Comparison of ENCODE assay signal across 25 cellular contexts in the genomic region with DNA sequence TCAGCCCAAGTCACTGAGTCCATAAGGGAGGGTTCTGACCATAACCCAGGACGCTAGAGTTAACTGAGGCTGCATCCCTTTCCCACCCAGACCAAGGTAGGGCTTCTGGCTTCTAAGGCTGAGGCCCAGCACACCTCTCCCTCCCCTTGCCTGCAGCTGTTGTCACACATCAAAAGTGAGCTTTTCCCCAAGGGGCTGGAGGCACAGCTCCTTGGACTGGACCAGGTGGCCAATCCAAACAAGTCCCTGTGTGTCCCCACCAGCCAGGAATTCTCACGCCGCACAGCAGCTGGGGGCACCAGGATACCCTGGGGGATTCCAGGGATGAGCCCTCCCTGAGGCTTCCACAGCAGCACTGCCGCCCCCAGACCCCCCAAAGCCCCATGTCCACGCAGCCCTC. TPM values are rescaled to one million over a fixed set of nuclear protein-coding genes. Genes with fewer than 3 reads are reported as not detected.
"Had no signal": no experiment of that assay in that cellular context is flagged by ENCODE, and none has a peak within 500 bp of the region (broad histone marks: within the 10 kb centered on the region; RNA-seq: fewer than 3 reads in every experiment).

No MANE protein-coding gene starts in this region.

- ATAC-seq: HepG2, Panc1, PC-3, SK-N-SH treated with all-trans-retinoic acid at 6 μM for 48 hours had no signal

- H3K27ac ChIP-seq: RWPE1 had no signal

- DNase-seq: IMR-90; Karpas-422; KG1; MV-4-11; NCI-H1048; NCI-H1105; NCI-H1417; NCI-H1436 treated with DMSO at 0.1 percent for 48 hours; NCI-H1694; NCI-H187 treated with DMSO at 0.1 percent for 48 hours; NCI-H2029 treated with DMSO at 0.1 percent for 48 hours; NCI-H2171 treated with DMSO at 0.1 percent for 48 hours; NCI-H526; NK-92 treated with Interleukin-12 subunit alpha and Interleukin-12 subunit beta, amount 100 ng/mL, for 24 hours; PC-3; SHP77 had no signal

RNA-seq across cellular contexts. Expression of gene ISLR2, which starts 22.3 kb away (rescaled TPM):
- total RNA-seq: HepG2; HT1080; IMR-90; NCI-H460; OCI-LY7; T-helper 1 cell treated with Interleukin-12 subunit alpha and Interleukin-12 subunit beta and Interleukin-4 antibody, amounts not matched to agents 30 ng/mL and 1 ng/mL, for 36 hours had no signal

RNA-seq across cellular contexts. Expression of gene GOLGA6A, which starts 25.8 kb away (rescaled TPM):
- total RNA-seq: HT1080, IMR-90, M059J, NCI-H460, PC-3 had no signal
